ENCODE assay signal across 8 cellular contexts in the genomic region with DNA sequence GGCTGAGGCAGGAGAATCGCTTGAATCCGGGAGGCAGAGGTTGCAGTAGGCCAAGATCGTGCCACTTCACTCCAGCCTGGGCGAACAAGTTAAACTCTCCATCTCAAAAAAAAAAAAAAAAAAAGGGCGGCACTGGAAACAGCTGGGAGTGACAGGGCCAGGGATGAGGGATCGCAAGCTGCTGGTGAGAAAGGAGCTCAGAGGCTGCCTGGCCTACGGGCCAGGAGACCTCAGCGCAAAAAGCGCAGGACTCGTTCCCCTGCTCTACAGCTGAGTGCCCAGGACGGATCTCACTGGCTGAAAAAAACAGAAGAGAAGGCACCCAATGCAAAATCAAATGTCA. TPM values are rescaled to one million over a fixed set of nuclear protein-coding genes. Genes with fewer than 3 reads are reported as not detected.
DNase-seq lines count a peak whose midpoint lies in the region; ATAC-seq and TF ChIP-seq lines count a peak whose summit lies in the region.

No MANE protein-coding gene starts in this region.

- TF ChIP-seq CTCF in CD14-positive monocyte (IDR thresholded peaks at IDR 0.05) (no peak), choroid plexus epithelial cell (conservative IDR thresholded peaks at IDR 0.05; ENCODE audit: low read depth, low read length) (no peak), liver (IDR thresholded peaks at IDR 0.05; ENCODE audit: low read depth, low read length, missing input control) (no peak), thoracic aorta (IDR thresholded peaks at IDR 0.05) (no peak)

- WGBS in liver: 9% methylated on average over 11 of the region's 11 CpGs

- H3K27me3 ChIP-seq in liver (ENCODE audit: control insufficient read depth in 4 of 4, insufficient read depth in 4 of 4, low read length in 3 of 4) (no peaks in the 10 kb centered on the region), thoracic aorta (replicated peaks; ENCODE audit: insufficient read depth) (no peaks in the 10 kb centered on the region)

- H3K36me3 ChIP-seq in liver (ENCODE audit: control insufficient read depth in 4 of 4, insufficient read depth in 3 of 4, low read depth in 1 of 4, low read length in 3 of 4): peaks cover 0 to 3% (median 0%) of the 10 kb centered on the region in 4 donors
- no peaks in the 10 kb centered on the region for H3K36me3 ChIP-seq in thoracic aorta

- no peaks in the 10 kb centered on the region for H3K27me3 Mint-ChIP-seq in CD14-positive monocyte (ENCODE audit: low read depth in 3 of 3)

- H3K9me3 ChIP-seq in liver (ENCODE audit: control insufficient read depth in 4 of 4, low read length in 3 of 4) (no peaks in the 10 kb centered on the region), thoracic aorta (no peaks in the 10 kb centered on the region)

- ATAC-seq in GM21515 (IDR thresholded peaks at IDR 0.05; ENCODE audit: unreplicated experiment) (peak; percentile 18), thoracic aorta (ENCODE audit: insufficient number of reproducible peaks, low FRiP score, low read depth) (no peak)

- intact Hi-C loops in CD14-positive monocyte (cut with micrococcal nuclease): loop anchor here in 1 of 2 donors (10.0 kb wide), 1 partner anchor 882 kb away; no protein-coding TSS in a partner anchor

- H3K36me3 Mint-ChIP-seq in CD14-positive monocyte: peaks cover 12 to 24% of the 10 kb centered on the region in 2 donors

- H3K4me1 ChIP-seq in liver (ENCODE audit: control insufficient read depth in 4 of 4, insufficient read depth in 4 of 4, low read length in 3 of 4) (peaks cover 9 to 14% (median 11%) of the 10 kb centered on the region in 4 donors), thoracic aorta (ENCODE audit: control insufficient read depth in 1 of 2, low read depth in 2 of 2) (peaks cover 15 to 31% of the 10 kb centered on the region in 2 donors)

- H3K9ac ChIP-seq in liver (ENCODE audit: low read depth in 1 of 2, low read length in 2 of 2): peak overlapping the region; percentile 79 to 87

- H3K27ac ChIP-seq in liver (ENCODE audit: low read depth in 1 of 2, low read length in 2 of 2) (peak overlapping the region; percentile 72 to 95), thoracic aorta (peak overlapping the region; percentile 41 to 65)

- DNase-seq in CD14-positive monocyte (ENCODE audit: low spot score) (no peak), NCI-H69 (lab: John Stamatoyannopoulos, UW) (peak; percentile 63), choroid plexus epithelial cell (ENCODE audit: low read depth) (peak; percentile 56), thoracic aorta (ENCODE audit: low spot score) (no peak), cerebellar nuclear complex (lab: John Stamatoyannopoulos, UW) (no peak), occipital lobe (lab: John Stamatoyannopoulos, UW) (no peak)

- H3K4me1 Mint-ChIP-seq in CD14-positive monocyte: peaks cover 71% of the 10 kb centered on the region

- peak overlapping the region; percentile 86 to 93 for H3K4me3 Mint-ChIP-seq in CD14-positive monocyte

- peak overlapping the region; percentile 90 to 97 (median 95) for H3K27ac Mint-ChIP-seq in CD14-positive monocyte

- H3K9me3 Mint-ChIP-seq in CD14-positive monocyte: no peaks in the 10 kb centered on the region

- TF ChIP-seq RAD21 in liver (IDR thresholded peaks at IDR 0.05): no peak

- H3K4me3 ChIP-seq in choroid plexus epithelial cell (ENCODE audit: low read depth, low read length) (peak overlapping the region; percentile 87), liver (ENCODE audit: low read depth in 1 of 3, low read length in 3 of 3) (peak overlapping the region; percentile 71 to 97 (median 93)), thoracic aorta (peak overlapping the region; percentile 94)

TF ChIP-seq in liver, 16 proteins besides CTCF, POLR2A, EP300 and RAD21:
- TF ChIP-seq YY1 (IDR thresholded peaks at IDR 0.05) (no peak), EGR1 (IDR thresholded peaks at IDR 0.05; ENCODE audit: low read depth in 2 of 2) (no peak), JUND (IDR thresholded peaks at IDR 0.05) (no peak), FOXA2 (IDR thresholded peaks at IDR 0.05) (no peak), TAF1 (conservative IDR thresholded peaks at IDR 0.05) (no peak), GABPA (IDR thresholded peaks at IDR 0.05 in 1 of 2, conservative IDR thresholded peaks at IDR 0.05 in 1 of 2) (no peak)
- TF ChIP-seq, protein P1, sequence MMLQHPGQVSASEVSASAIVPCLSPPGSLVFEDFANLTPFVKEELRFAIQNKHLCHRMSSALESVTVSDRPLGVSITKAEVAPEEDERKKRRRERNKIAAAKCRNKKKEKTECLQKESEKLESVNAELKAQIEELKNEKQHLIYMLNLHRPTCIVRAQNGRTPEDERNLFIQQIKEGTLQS (IDR thresholded peaks at IDR 0.05): no peak
- TF ChIP-seq, protein P2, sequence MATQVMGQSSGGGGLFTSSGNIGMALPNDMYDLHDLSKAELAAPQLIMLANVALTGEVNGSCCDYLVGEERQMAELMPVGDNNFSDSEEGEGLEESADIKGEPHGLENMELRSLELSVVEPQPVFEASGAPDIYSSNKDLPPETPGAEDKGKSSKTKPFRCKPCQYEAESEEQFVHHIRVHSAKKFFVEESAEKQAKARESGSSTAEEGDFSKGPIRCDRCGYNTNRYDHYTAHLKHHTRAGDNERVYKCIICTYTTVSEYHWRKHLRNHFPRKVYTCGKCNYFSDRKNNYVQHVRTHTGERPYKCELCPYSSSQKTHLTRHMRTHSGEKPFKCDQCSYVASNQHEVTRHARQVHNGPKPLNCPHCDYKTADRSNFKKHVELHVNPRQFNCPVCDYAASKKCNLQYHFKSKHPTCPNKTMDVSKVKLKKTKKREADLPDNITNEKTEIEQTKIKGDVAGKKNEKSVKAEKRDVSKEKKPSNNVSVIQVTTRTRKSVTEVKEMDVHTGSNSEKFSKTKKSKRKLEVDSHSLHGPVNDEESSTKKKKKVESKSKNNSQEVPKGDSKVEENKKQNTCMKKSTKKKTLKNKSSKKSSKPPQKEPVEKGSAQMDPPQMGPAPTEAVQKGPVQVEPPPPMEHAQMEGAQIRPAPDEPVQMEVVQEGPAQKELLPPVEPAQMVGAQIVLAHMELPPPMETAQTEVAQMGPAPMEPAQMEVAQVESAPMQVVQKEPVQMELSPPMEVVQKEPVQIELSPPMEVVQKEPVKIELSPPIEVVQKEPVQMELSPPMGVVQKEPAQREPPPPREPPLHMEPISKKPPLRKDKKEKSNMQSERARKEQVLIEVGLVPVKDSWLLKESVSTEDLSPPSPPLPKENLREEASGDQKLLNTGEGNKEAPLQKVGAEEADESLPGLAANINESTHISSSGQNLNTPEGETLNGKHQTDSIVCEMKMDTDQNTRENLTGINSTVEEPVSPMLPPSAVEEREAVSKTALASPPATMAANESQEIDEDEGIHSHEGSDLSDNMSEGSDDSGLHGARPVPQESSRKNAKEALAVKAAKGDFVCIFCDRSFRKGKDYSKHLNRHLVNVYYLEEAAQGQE (IDR thresholded peaks at IDR 0.05): no peak

RNA-seq across cellular contexts. Expression of gene NUP50, which starts 0.7 kb away (rescaled TPM):
- 10 to 100 TPM; 23.4 to 28.4 TPM for polyA plus RNA-seq in CD14-positive monocyte
- total RNA-seq in liver: 10 to 100 TPM; 32.7 to 48.2 TPM
- polyA plus RNA-seq in liver: 10 to 100 TPM in 1 of 2 donors, 1 to 10 TPM in 1; 8.7 to 17.0 TPM
- total RNA-seq in thoracic aorta: 10 to 100 TPM; 27.8 to 31.6 TPM
- 65.4 TPM for total RNA-seq in occipital lobe

Comparison
In these comparisons a context has a peak if more than half of its experiments do, and no peak if none do; other contexts are left out.
1. DNase-seq: peak in NCI-H69 (single experiment) and choroid plexus epithelial cell (single experiment); none in CD14-positive monocyte (single experiment), thoracic aorta (single experiment), cerebellar nuclear complex (0 of 2) and occipital lobe (single experiment).
2. Peak in every context shown above with its lines, with median percentiles within 50 percentile points of each other: H3K4me3 ChIP-seq.